Comparison of ENCODE assay signal across 11 cellular contexts in genomic region chr6:147207351-147207750, GRCh38. TPM values are rescaled to one million over a fixed set of nuclear protein-coding genes. Genes with fewer than 3 reads are reported as not detected.
A peak's percentile ranks its signal among the peaks of the same experiment; 100 is the strongest.
DNase-seq lines count a peak whose midpoint lies in the region; ATAC-seq, FAIRE-seq and TF ChIP-seq lines count a peak whose summit lies in the region.
"Had no signal": no experiment of that assay in that cellular context is flagged by ENCODE, and none has a peak within 500 bp of the region (broad histone marks: within the 10 kb centered on the region; RNA-seq: fewer than 3 reads in every experiment).

No MANE protein-coding gene starts in this region.

- no peak for FAIRE-seq in A549 (lab: Jason Lieb, UNC)
- FAIRE-seq: bronchial epithelial cell had no signal

- H3K4me2 ChIP-seq in A549 (peak overlapping the region; percentile 71), Karpas-422 (ENCODE audit: low read depth, low read length, poor library complexity, severe bottlenecking) (peak overlapping the region; percentile 79)

- TF ChIP-seq RAD21 in A549 (conservative IDR thresholded peaks at IDR 0.05 in 1 of 2, IDR thresholded peaks at IDR 0.05 in 1 of 2), result no peak

- H3K27me3 Mint-ChIP-seq in natural killer cell treated with Interleukin-12 subunit alpha and Interleukin-12 subunit beta and Interleukin-15 and Interleukin-18, amount 100 ng/mL, for 72 hours, result no peaks in the 10 kb centered on the region

- H3K27ac ChIP-seq in A549 (no peak overlapping the region), Karpas-422 (ENCODE audit: low read length) (no peak overlapping the region)

- peaks cover 10% of the 10 kb centered on the region; the same call in 1 of the 2 replicates for H3K36me3 ChIP-seq in Karpas-422 (ENCODE audit: insufficient read depth, low read length)

- H3K4me3 Mint-ChIP-seq in natural killer cell treated with Interleukin-12 subunit alpha and Interleukin-12 subunit beta and Interleukin-15 and Interleukin-18, amount 100 ng/mL, for 72 hours, result peak overlapping the region; percentile 98

- H4K20me1 ChIP-seq in Karpas-422 (ENCODE audit: insufficient read depth, low read depth, low read length), result no peaks in the 10 kb centered on the region

- H3K9ac ChIP-seq in Karpas-422 (ENCODE audit: low read length), result no peak overlapping the region

- no peaks in the 10 kb centered on the region for H3K9me3 ChIP-seq in A549
- no peaks in the 10 kb centered on the region for H3K9me3 ChIP-seq in Karpas-422 (ENCODE audit: low read length)

- no peak for TF ChIP-seq CTCF in A549 (IDR thresholded peaks at IDR 0.05)
- TF ChIP-seq CTCF in cardiac fibroblast (IDR thresholded peaks at IDR 0.05; ENCODE audit: low read depth, low read length), result no peak

- H3K9me3 Mint-ChIP-seq in natural killer cell treated with Interleukin-12 subunit alpha and Interleukin-12 subunit beta and Interleukin-15 and Interleukin-18, amount 100 ng/mL, for 72 hours, result no peaks in the 10 kb centered on the region

- DNase-seq in A549 (ENCODE audit: low read depth in 1 of 2, low spot score in 1 of 2) (no peak), Karpas-422 (no peak), cardiac fibroblast (ENCODE audit: low read depth in 2 of 2) (peak; percentile 41 to 59), middle frontal gyrus (ENCODE audit: extremely low spot score, low spot score) (no peak), NCI-H128 (lab: John Stamatoyannopoulos, UW; ENCODE audit: unreplicated experiment) (no peak)
- DNase-seq in natural killer cell treated with Interleukin-12 subunit alpha and Interleukin-12 subunit beta and Interleukin-15 and Interleukin-18, amount 100 ng/mL, for 72 hours (ENCODE audit: low spot score), result no peak
- DNase-seq: stimulated activated naive CD4-positive, alpha-beta T cell treated with Interleukin-2 at 50 U/mL for 16 hours had no signal

- CTCF ChIA-PET in A549 (lab: Yijun Ruan, JAX), result interaction anchor here (0.6 kb wide), 1 partner anchor 1040 kb away, joined by 3 read pairs; no protein-coding TSS in a partner anchor

- ATAC-seq in A549 (no peak), GM18907 (IDR thresholded peaks at IDR 0.05; ENCODE audit: unreplicated experiment) (no peak), GM18870 (IDR thresholded peaks at IDR 0.05; ENCODE audit: unreplicated experiment) (no peak)
- ATAC-seq in natural killer cell treated with Interleukin-12 subunit alpha and Interleukin-12 subunit beta and Interleukin-15 and Interleukin-18, amount 100 ng/mL, for 72 hours, result no peak
- ATAC-seq: sciatic nerve had no signal

- POLR2A ChIA-PET in A549 (lab: Yijun Ruan, JAX), result no interaction called here

- H3K27me3 ChIP-seq in Karpas-422 (ENCODE audit: low read length), result no peaks in the 10 kb centered on the region

- peaks cover 37 to 51% of the 10 kb centered on the region in 2 donors for H3K4me1 Mint-ChIP-seq in natural killer cell treated with Interleukin-12 subunit alpha and Interleukin-12 subunit beta and Interleukin-15 and Interleukin-18, amount 100 ng/mL, for 72 hours (ENCODE audit: low read depth in 2 of 2)

- peaks cover 15% of the 10 kb centered on the region for H3K36me3 Mint-ChIP-seq in natural killer cell treated with Interleukin-12 subunit alpha and Interleukin-12 subunit beta and Interleukin-15 and Interleukin-18, amount 100 ng/mL, for 72 hours

- peaks cover 82% of the 10 kb centered on the region for H3K79me2 ChIP-seq in Karpas-422 (ENCODE audit: low read length)

- no peak for TF ChIP-seq EP300 in A549 (IDR thresholded peaks at IDR 0.05)

- H3K4me1 ChIP-seq in A549, result peaks cover 21% of the 10 kb centered on the region; the same call in 2 of the 3 replicates
- H3K4me1 ChIP-seq in Karpas-422 (ENCODE audit: low read length), result peaks cover 40% of the 10 kb centered on the region

- H3K4me3 ChIP-seq in A549 (no peak overlapping the region), Karpas-422 (ENCODE audit: low read length) (no peak overlapping the region), cardiac fibroblast (replicated peaks in 1 of 2; ENCODE audit: low read depth in 2 of 2, low read length in 2 of 2) (peak overlapping the region; percentile 1 to 33)

- no peaks in the 10 kb centered on the region for H3K9me2 ChIP-seq in Karpas-422 (replicated peaks; ENCODE audit: insufficient read depth, low read length)

- no peak overlapping the region for H3K27ac Mint-ChIP-seq in natural killer cell treated with Interleukin-12 subunit alpha and Interleukin-12 subunit beta and Interleukin-15 and Interleukin-18, amount 100 ng/mL, for 72 hours

- WGBS in A549 (ENCODE audit: missing lambda C conversion rate), result 92% methylated on average over 6 of the region's 6 CpGs

- H2AFZ ChIP-seq in Karpas-422 (ENCODE audit: low read length), result no peak overlapping the region

- TF ChIP-seq POLR2A in A549 (IDR thresholded peaks at IDR 0.05; ENCODE audit: low read length), result no peak

TF ChIP-seq in A549, 52 proteins besides CTCF, POLR2A, EP300 and RAD21:
- TF ChIP-seq MAX (IDR thresholded peaks at IDR 0.05), result no peak
- TF ChIP-seq PHF8 (IDR thresholded peaks at IDR 0.05; ENCODE audit: borderline replicate concordance, low read depth), result no peak
- no peak for TF ChIP-seq ELK1 (IDR thresholded peaks at IDR 0.05; ENCODE audit: low read depth, low read length)
- no peak for TF ChIP-seq ZC3H11A (IDR thresholded peaks at IDR 0.05)
- TF ChIP-seq CBX8 (IDR thresholded peaks at IDR 0.05), result no peak
- TF ChIP-seq JUNB (IDR thresholded peaks at IDR 0.05), result no peak
- no peak for TF ChIP-seq RNF2 (IDR thresholded peaks at IDR 0.05; ENCODE audit: borderline replicate concordance, low read depth)
- TF ChIP-seq HOXB5 (CRISPR knock-in tag; IDR thresholded peaks at IDR 0.05), result no peak
- no peak for TF ChIP-seq HEYL (CRISPR knock-in tag; IDR thresholded peaks at IDR 0.05)
- TF ChIP-seq KDM5A (IDR thresholded peaks at IDR 0.05), result no peak
- TF ChIP-seq MAZ (IDR thresholded peaks at IDR 0.05; ENCODE audit: borderline replicate concordance, low read depth, low read length), result no peak
- TF ChIP-seq NFE2L2 (conservative IDR thresholded peaks at IDR 0.05; ENCODE audit: low read length), result no peak
- no peak for TF ChIP-seq RFX5 (IDR thresholded peaks at IDR 0.05)
- no peak for TF ChIP-seq RARB (CRISPR knock-in tag; IDR thresholded peaks at IDR 0.05)
- no peak for TF ChIP-seq REST (IDR thresholded peaks at IDR 0.05)
- TF ChIP-seq ZSCAN20 (CRISPR knock-in tag; IDR thresholded peaks at IDR 0.05), result no peak

RNA-seq across cellular contexts. Expression of gene STXBP5, which starts 3.1 kb away (rescaled TPM):
- 17.8 and 23.6 TPM in 2 replicates for polyA plus RNA-seq in A549 (2011; rRNA removed)
- 3.6 TPM in 2 replicates for polyA plus RNA-seq in A549 (2012; cell fraction: cytosol; rRNA removed)
- 2.5 and 3.6 TPM in 2 replicates for polyA plus RNA-seq in A549 (2012; cell fraction: nucleus; rRNA removed)
- polyA plus RNA-seq in A549 (2017; fragmentation: RNase III; extraction: RNeasy Plus Mini Kit Qiagen cat#74134 plus additional on column Dnase treatment), result 8.7 to 10.8 TPM (median 10.7 TPM) in 3 replicates
- polyA minus RNA-seq in A549 (2011; rRNA and poly(A)+ RNA removed), result 27.4 and 33.1 TPM in 2 replicates
- total RNA-seq in Karpas-422 (2014; rRNA removed; shearing (Covaris generic); ENCODE audit: low replicate concordance), result 12.1 and 30.5 TPM in 2 replicates
- 10 to 100 TPM; 56.8 to 72.5 TPM for total RNA-seq in natural killer cell treated with Interleukin-12 subunit alpha and Interleukin-12 subunit beta and Interleukin-15 and Interleukin-18, amount 100 ng/mL, for 72 hours

Comparison
In these comparisons a context has a peak if more than half of its experiments do, and no peak if none do; other contexts are left out.
1. DNase-seq: peak in cardiac fibroblast (2 of 2); none in A549 (0 of 2), Karpas-422 (single experiment), natural killer cell treated with Interleukin-12 subunit alpha and Interleukin-12 subunit beta and Interleukin-15 and Interleukin-18, amount 100 ng/mL, for 72 hours (single experiment), middle frontal gyrus (single experiment) and NCI-H128 (single experiment).
2. H3K4me3 ChIP-seq: peak in cardiac fibroblast (2 of 2); none in A549 (single experiment) and Karpas-422 (single experiment).